In the genomic region with DNA sequence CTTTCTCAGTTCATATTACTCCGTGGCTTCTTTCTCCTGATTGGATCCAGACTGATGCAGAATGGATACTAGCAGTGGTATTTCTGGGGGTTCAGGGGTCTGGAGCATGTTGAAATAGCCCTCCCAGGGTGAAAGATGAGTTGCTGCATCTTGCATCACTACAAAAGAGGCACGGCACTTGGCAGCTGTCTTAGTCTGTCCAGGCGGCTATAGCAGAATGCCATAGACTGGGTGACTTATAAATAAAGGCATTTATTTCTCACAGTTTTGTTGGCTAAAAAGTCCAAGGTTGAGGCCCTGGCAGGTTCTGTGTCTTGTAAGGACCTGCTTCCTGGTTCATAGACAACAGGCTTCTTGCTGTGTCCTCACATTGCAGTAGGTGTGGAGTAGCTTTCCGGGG, we compare ENCODE assay signal across 1 cellular context.
TF ChIP-seq lines count a peak whose summit lies in the region.

No MANE protein-coding gene starts in this region.

TF ChIP-seq in WTC11, 78 proteins besides CTCF, POLR2A, EP300 and RAD21 (continued from another document):
- TF ChIP-seq, protein P1, sequence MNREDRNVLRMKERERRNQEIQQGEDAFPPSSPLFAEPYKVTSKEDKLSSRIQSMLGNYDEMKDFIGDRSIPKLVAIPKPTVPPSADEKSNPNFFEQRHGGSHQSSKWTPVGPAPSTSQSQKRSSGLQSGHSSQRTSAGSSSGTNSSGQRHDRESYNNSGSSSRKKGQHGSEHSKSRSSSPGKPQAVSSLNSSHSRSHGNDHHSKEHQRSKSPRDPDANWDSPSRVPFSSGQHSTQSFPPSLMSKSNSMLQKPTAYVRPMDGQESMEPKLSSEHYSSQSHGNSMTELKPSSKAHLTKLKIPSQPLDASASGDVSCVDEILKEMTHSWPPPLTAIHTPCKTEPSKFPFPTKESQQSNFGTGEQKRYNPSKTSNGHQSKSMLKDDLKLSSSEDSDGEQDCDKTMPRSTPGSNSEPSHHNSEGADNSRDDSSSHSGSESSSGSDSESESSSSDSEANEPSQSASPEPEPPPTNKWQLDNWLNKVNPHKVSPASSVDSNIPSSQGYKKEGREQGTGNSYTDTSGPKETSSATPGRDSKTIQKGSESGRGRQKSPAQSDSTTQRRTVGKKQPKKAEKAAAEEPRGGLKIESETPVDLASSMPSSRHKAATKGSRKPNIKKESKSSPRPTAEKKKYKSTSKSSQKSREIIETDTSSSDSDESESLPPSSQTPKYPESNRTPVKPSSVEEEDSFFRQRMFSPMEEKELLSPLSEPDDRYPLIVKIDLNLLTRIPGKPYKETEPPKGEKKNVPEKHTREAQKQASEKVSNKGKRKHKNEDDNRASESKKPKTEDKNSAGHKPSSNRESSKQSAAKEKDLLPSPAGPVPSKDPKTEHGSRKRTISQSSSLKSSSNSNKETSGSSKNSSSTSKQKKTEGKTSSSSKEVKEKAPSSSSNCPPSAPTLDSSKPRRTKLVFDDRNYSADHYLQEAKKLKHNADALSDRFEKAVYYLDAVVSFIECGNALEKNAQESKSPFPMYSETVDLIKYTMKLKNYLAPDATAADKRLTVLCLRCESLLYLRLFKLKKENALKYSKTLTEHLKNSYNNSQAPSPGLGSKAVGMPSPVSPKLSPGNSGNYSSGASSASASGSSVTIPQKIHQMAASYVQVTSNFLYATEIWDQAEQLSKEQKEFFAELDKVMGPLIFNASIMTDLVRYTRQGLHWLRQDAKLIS (CRISPR knock-in tag; IDR thresholded peaks at IDR 0.05; ENCODE audit: borderline replicate concordance) = no peak
- TF ChIP-seq SP1 (CRISPR knock-in tag; conservative IDR thresholded peaks at IDR 0.05) (no peak), NFE2L1 (CRISPR knock-in tag; IDR thresholded peaks at IDR 0.05) (no peak), ZNF219 (CRISPR knock-in tag; IDR thresholded peaks at IDR 0.05; ENCODE audit: borderline replicate concordance) (no peak), NFATC4 (CRISPR knock-in tag; IDR thresholded peaks at IDR 0.05) (no peak), ZNF263 (CRISPR knock-in tag; IDR thresholded peaks at IDR 0.05; ENCODE audit: low read depth) (no peak), HMGA2 (CRISPR knock-in tag; IDR thresholded peaks at IDR 0.05) (no peak)
- TF ChIP-seq, protein P2, sequence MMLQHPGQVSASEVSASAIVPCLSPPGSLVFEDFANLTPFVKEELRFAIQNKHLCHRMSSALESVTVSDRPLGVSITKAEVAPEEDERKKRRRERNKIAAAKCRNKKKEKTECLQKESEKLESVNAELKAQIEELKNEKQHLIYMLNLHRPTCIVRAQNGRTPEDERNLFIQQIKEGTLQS (CRISPR knock-in tag; conservative IDR thresholded peaks at IDR 0.05) = no peak
- TF ChIP-seq, protein P3, sequence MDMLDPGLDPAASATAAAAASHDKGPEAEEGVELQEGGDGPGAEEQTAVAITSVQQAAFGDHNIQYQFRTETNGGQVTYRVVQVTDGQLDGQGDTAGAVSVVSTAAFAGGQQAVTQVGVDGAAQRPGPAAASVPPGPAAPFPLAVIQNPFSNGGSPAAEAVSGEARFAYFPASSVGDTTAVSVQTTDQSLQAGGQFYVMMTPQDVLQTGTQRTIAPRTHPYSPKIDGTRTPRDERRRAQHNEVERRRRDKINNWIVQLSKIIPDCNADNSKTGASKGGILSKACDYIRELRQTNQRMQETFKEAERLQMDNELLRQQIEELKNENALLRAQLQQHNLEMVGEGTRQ (CRISPR knock-in tag; IDR thresholded peaks at IDR 0.05) = no peak
- TF ChIP-seq, protein P4, sequence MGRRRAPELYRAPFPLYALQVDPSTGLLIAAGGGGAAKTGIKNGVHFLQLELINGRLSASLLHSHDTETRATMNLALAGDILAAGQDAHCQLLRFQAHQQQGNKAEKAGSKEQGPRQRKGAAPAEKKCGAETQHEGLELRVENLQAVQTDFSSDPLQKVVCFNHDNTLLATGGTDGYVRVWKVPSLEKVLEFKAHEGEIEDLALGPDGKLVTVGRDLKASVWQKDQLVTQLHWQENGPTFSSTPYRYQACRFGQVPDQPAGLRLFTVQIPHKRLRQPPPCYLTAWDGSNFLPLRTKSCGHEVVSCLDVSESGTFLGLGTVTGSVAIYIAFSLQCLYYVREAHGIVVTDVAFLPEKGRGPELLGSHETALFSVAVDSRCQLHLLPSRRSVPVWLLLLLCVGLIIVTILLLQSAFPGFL (CRISPR knock-in tag; IDR thresholded peaks at IDR 0.05; ENCODE audit: borderline replicate concordance) = no peak
- TF ChIP-seq, protein P5, sequence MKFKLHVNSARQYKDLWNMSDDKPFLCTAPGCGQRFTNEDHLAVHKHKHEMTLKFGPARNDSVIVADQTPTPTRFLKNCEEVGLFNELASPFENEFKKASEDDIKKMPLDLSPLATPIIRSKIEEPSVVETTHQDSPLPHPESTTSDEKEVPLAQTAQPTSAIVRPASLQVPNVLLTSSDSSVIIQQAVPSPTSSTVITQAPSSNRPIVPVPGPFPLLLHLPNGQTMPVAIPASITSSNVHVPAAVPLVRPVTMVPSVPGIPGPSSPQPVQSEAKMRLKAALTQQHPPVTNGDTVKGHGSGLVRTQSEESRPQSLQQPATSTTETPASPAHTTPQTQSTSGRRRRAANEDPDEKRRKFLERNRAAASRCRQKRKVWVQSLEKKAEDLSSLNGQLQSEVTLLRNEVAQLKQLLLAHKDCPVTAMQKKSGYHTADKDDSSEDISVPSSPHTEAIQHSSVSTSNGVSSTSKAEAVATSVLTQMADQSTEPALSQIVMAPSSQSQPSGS (CRISPR knock-in tag; IDR thresholded peaks at IDR 0.05; ENCODE audit: borderline replicate concordance, low read depth) = no peak
- TF ChIP-seq, protein P6, sequence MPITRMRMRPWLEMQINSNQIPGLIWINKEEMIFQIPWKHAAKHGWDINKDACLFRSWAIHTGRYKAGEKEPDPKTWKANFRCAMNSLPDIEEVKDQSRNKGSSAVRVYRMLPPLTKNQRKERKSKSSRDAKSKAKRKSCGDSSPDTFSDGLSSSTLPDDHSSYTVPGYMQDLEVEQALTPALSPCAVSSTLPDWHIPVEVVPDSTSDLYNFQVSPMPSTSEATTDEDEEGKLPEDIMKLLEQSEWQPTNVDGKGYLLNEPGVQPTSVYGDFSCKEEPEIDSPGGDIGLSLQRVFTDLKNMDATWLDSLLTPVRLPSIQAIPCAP (CRISPR knock-in tag; IDR thresholded peaks at IDR 0.05) = no peak
- TF ChIP-seq, protein P7, sequence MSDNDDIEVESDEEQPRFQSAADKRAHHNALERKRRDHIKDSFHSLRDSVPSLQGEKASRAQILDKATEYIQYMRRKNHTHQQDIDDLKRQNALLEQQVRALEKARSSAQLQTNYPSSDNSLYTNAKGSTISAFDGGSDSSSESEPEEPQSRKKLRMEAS (CRISPR knock-in tag; IDR thresholded peaks at IDR 0.05) = no peak
